8 cellular contexts compared by ENCODE assay signal in the genomic region with DNA sequence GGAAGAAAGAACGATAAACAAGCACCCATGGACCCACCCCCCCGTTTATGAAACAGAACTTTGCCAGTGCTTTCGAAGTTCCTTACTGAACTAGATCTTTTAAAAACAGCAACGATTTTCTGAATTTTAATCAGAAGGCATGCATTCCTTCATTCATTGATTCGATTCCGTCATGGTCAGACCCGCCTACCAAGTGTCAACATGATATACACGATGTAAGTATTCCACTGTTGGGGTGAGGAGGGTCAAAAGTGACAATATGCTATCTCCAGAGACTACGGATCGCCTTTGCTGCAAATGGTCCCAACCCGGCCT. TPM values are rescaled to one million over a fixed set of nuclear protein-coding genes. Genes with fewer than 3 reads are reported as not detected.
DNase-seq lines count a peak whose midpoint lies in the region; ATAC-seq and TF ChIP-seq lines count a peak whose summit lies in the region.

No MANE protein-coding gene starts in this region.

- in situ Hi-C loops in gastrocnemius medialis (cut with MboI; ENCODE audit: low sequenced_read_pairs in 4 of 4): loop anchor here (5.0 to 25.0 kb wide), 6 partner anchors 80 to 300 kb away; no protein-coding TSS in a partner anchor

- DNase-seq in fibroblast of villous mesenchyme (ENCODE audit: low read depth) (no peak), gastrocnemius medialis (no peak), T-helper 9 cell (no peak), GM20000 (ENCODE audit: low spot score) (no peak)

- H3K4me3 ChIP-seq in GM12875 (ENCODE audit: low read depth, low read length): peak overlapping the region; percentile 92
- peak overlapping the region; percentile 83 for H3K4me3 ChIP-seq in fibroblast of villous mesenchyme (ENCODE audit: low read depth, low read length)
- peak overlapping the region; percentile 67 to 96 (median 86) for H3K4me3 ChIP-seq in gastrocnemius medialis

- intact Hi-C loops in gastrocnemius medialis (cut with DNase I; ENCODE audit: low total_unique reads): loop anchor here (1.0 to 10.0 kb wide), 5 partner anchors 43 to 294 kb away; partner anchors contain the start of gene STAM2

- TF ChIP-seq CTCF in GM12875 (IDR thresholded peaks at IDR 0.05; ENCODE audit: borderline replicate concordance, insufficient read depth, low read depth, low read length): no peak
- no peak for TF ChIP-seq CTCF in VCaP (conservative IDR thresholded peaks at IDR 0.05)
- TF ChIP-seq CTCF in fibroblast of villous mesenchyme (IDR thresholded peaks at IDR 0.05; ENCODE audit: insufficient read depth, low read depth, low read length): no peak
- TF ChIP-seq CTCF in gastrocnemius medialis (IDR thresholded peaks at IDR 0.05 in 4 of 5, conservative IDR thresholded peaks at IDR 0.05 in 1 of 5): peak in 1 of 5 experiments; percentile 17
- no peak for TF ChIP-seq CTCF in GM20000 (IDR thresholded peaks at IDR 0.05; ENCODE audit: extremely low read depth, missing control alignments)

- no peaks in the 10 kb centered on the region for H3K36me3 ChIP-seq in gastrocnemius medialis

- TF ChIP-seq POLR2A in gastrocnemius medialis (IDR thresholded peaks at IDR 0.05): no peak

- peak overlapping the region; percentile 63 for H3K27ac ChIP-seq in VCaP
- H3K27ac ChIP-seq in gastrocnemius medialis: peak overlapping the region; percentile 80 to 97 (median 96)

- H3K27me3 ChIP-seq in gastrocnemius medialis: no peaks in the 10 kb centered on the region

- no peaks in the 10 kb centered on the region for H3K9me3 ChIP-seq in gastrocnemius medialis

- ATAC-seq in gastrocnemius medialis (no peak), GM21390 (IDR thresholded peaks at IDR 0.05; ENCODE audit: unreplicated experiment) (no peak), GM21619 (IDR thresholded peaks at IDR 0.05; ENCODE audit: unreplicated experiment) (no peak)

- H3K4me1 ChIP-seq in gastrocnemius medialis: peaks cover 24 to 37% of the 10 kb centered on the region in 2 donors

RNA-seq across cellular contexts. Expression of gene FMNL2, which starts 0.3 kb away (rescaled TPM):
- 17.3 and 20.0 TPM in 2 replicates for total RNA-seq in fibroblast of villous mesenchyme
- total RNA-seq in gastrocnemius medialis: 10 to 100 TPM in 2 of 4 donors, 1 to 10 TPM in 2; 6.7 to 17.2 (median 11.5) TPM
